9 cellular contexts compared by ENCODE assay signal in the genomic region with DNA sequence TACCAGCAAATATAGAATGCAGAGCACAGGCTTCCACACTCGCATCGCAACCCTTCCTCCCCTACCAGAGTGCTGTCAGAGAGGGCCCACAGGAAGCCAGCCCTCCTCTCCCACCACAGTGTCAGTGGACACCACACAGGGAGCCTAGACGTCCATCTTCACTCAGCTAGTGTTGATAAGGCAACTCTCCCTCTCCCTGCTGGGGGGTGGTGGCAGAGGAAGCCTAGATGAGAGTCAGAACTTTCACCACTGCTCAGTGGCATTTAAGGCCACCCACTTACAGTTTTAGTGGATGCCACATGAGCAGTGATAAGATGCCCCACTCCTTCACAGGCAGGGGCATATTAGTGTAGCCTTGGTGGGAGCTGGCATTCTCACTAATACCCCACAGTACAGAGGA.
"Had no signal": no experiment of that assay in that cellular context is flagged by ENCODE, and none has a peak within 500 bp of the region (broad histone marks: within the 10 kb centered on the region; RNA-seq: fewer than 3 reads in every experiment).

No MANE protein-coding gene starts in this region.

- H3K9me3 ChIP-seq: HAP-1 had no signal

- H3K27ac Mint-ChIP-seq: HFFc6, IgD-negative memory B cell had no signal

- H3K4me3 ChIP-seq: GM23248, HAP-1 had no signal

- H3K4me1 Mint-ChIP-seq: IgD-negative memory B cell had no signal

- H3K27ac ChIP-seq: GM23248, HL-60 had no signal

- H3K36me3 Mint-ChIP-seq: IgD-negative memory B cell had no signal

- H3K36me3 ChIP-seq: HAP-1 had no signal

- H3K9ac ChIP-seq: GM23248 had no signal

- H3K27me3 Mint-ChIP-seq: IgD-negative memory B cell had no signal

- H2AFZ ChIP-seq: GM23248 had no signal

- FAIRE-seq: H54, HepG2 had no signal

- H3K9me3 Mint-ChIP-seq: HFFc6 had no signal

- ATAC-seq: HCT116, HepG2 had no signal

- H3K4me3 Mint-ChIP-seq: HFFc6, IgD-negative memory B cell had no signal

- DNase-seq: GM23248, GOT3, HFFc6 had no signal
